In genomic region chr6:111087871-111088667, GRCh38 we compare ENCODE assay signal across 8 cellular contexts. TPM values are rescaled to one million over a fixed set of nuclear protein-coding genes. Genes with fewer than 3 reads are reported as not detected.
A peak's percentile ranks its signal among the peaks of the same experiment; 100 is the strongest.
DNase-seq lines count a peak whose midpoint lies in the region; ATAC-seq and TF ChIP-seq lines count a peak whose summit lies in the region.

No MANE protein-coding gene starts in this region.

- no peak for TF ChIP-seq CTCF in HFFc6 (IDR thresholded peaks at IDR 0.05)
- no peak for TF ChIP-seq CTCF in OCI-LY3 (IDR thresholded peaks at IDR 0.05; ENCODE audit: low read depth, low read length)

- H3K27me3 ChIP-seq in OCI-LY3 (ENCODE audit: low read depth, low read length) (no peaks in the 10 kb centered on the region), rectal smooth muscle tissue (ENCODE audit: control insufficient read depth, insufficient read depth, low read length) (no peaks in the 10 kb centered on the region)

- H3K9ac ChIP-seq in OCI-LY3 (ENCODE audit: low read length) (peak overlapping the region; percentile 58), rectal smooth muscle tissue (ENCODE audit: low read length) (no peak overlapping the region)

- H3K4me3 ChIP-seq in OCI-LY3 (ENCODE audit: low read length) (peak overlapping the region; percentile 92), rectal smooth muscle tissue (ENCODE audit: low read length) (peak overlapping the region; percentile 67)

- H3K27ac ChIP-seq in OCI-LY3 (ENCODE audit: low read length) (no peak overlapping the region), rectal smooth muscle tissue (ENCODE audit: low read depth, low read length) (no peak overlapping the region)

- peaks cover 47% of the 10 kb centered on the region for H3K27me3 Mint-ChIP-seq in HFFc6 (ENCODE audit: insufficient read depth)
- H3K27me3 Mint-ChIP-seq in activated T-cell treated with anti-CD3 and anti-CD28 coated beads, Interleukin-2, amount 50 U/mL, for 4 hours (ENCODE audit: low read depth), result peaks cover 11% of the 10 kb centered on the region

- H4K20me1 ChIP-seq in OCI-LY3 (ENCODE audit: insufficient read depth, low read length), result no peaks in the 10 kb centered on the region

- H2AFZ ChIP-seq in OCI-LY3 (ENCODE audit: low read depth, low read length), result peak overlapping the region; percentile 78

- no peak overlapping the region for H3K27ac Mint-ChIP-seq in HFFc6

- peak overlapping the region; percentile 87 for H3K4me2 ChIP-seq in OCI-LY3 (ENCODE audit: low read length)

- peak; percentile 8 for DNase-seq in GM03348 (ENCODE audit: low spot score)
- no peak for DNase-seq in HFFc6
- DNase-seq in activated T-cell treated with anti-CD3 and anti-CD28 coated beads, Interleukin-2, amount 50 U/mL, for 4 hours, result peak; percentile 52
- DNase-seq in germinal center (ENCODE audit: low spot score), result peak; percentile 23
- DNase-seq in DMS114 treated with DMSO at 0.1 percent for 48 hours (lab: John Stamatoyannopoulos, UW; ENCODE audit: unreplicated experiment), result no peak

- H3K4me3 Mint-ChIP-seq in HFFc6, result peak overlapping the region; percentile 52
- peak overlapping the region; percentile 83 for H3K4me3 Mint-ChIP-seq in activated T-cell treated with anti-CD3 and anti-CD28 coated beads, Interleukin-2, amount 50 U/mL, for 4 hours

- H3K9me3 Mint-ChIP-seq in HFFc6, result no peaks in the 10 kb centered on the region
- H3K9me3 Mint-ChIP-seq in activated T-cell treated with anti-CD3 and anti-CD28 coated beads, Interleukin-2, amount 50 U/mL, for 4 hours, result no peaks in the 10 kb centered on the region

- H3K79me2 ChIP-seq in OCI-LY3 (ENCODE audit: low read length), result no peaks in the 10 kb centered on the region

- H3K4me1 ChIP-seq in OCI-LY3 (ENCODE audit: low read length), result peaks cover 11% of the 10 kb centered on the region
- H3K4me1 ChIP-seq in rectal smooth muscle tissue (ENCODE audit: control insufficient read depth, insufficient read depth, low read length), result no peaks in the 10 kb centered on the region

- H3K9me3 ChIP-seq in OCI-LY3 (ENCODE audit: insufficient read depth, low read length), result no peaks in the 10 kb centered on the region

- H3K36me3 Mint-ChIP-seq in HFFc6 (ENCODE audit: low read depth), result no peaks in the 10 kb centered on the region
- no peaks in the 10 kb centered on the region for H3K36me3 Mint-ChIP-seq in activated T-cell treated with anti-CD3 and anti-CD28 coated beads, Interleukin-2, amount 50 U/mL, for 4 hours (ENCODE audit: insufficient read depth)

- H3K4me1 Mint-ChIP-seq in HFFc6 (ENCODE audit: low read depth), result peaks cover 14% of the 10 kb centered on the region
- peaks cover 30% of the 10 kb centered on the region for H3K4me1 Mint-ChIP-seq in activated T-cell treated with anti-CD3 and anti-CD28 coated beads, Interleukin-2, amount 50 U/mL, for 4 hours (ENCODE audit: low read depth)

- ATAC-seq in activated T-cell treated with anti-CD3 and anti-CD28 coated beads, Interleukin-2, amount 50 U/mL, for 4 hours, result peak; percentile 56 to 58
- ATAC-seq in HG03196 (IDR thresholded peaks at IDR 0.05; ENCODE audit: unreplicated experiment), result no peak

- H3K36me3 ChIP-seq in OCI-LY3 (replicated peaks; ENCODE audit: low read depth, low read length) (no peaks in the 10 kb centered on the region), rectal smooth muscle tissue (ENCODE audit: control insufficient read depth, insufficient read depth, low read length) (no peaks in the 10 kb centered on the region)

RNA-seq across cellular contexts. Expression of gene SLC16A10, which starts 0.8 kb away (rescaled TPM):
- total RNA-seq in HFFc6 (2021; fragmentation: NEBNext Ultra II Directional; extraction: Animal tissue kit (Norgen Biotek cat#: 25700)), result not detected
- total RNA-seq in activated T-cell treated with anti-CD3 and anti-CD28 coated beads, Interleukin-2, amount 50 U/mL, for 4 hours, result 1 to 10 TPM; 4.1 to 6.0 (median 5.8) TPM

Comparison
In these comparisons a context has a peak if more than half of its experiments do, and no peak if none do; other contexts are left out.
1. DNase-seq: peak in GM03348 (single experiment), activated T-cell treated with anti-CD3 and anti-CD28 coated beads, Interleukin-2, amount 50 U/mL, for 4 hours (single experiment) and germinal center (single experiment); none in HFFc6 (single experiment) and DMS114 treated with DMSO at 0.1 percent for 48 hours (single experiment).
2. RNA of gene SLC16A10, which starts 0.8 kb away (total RNA-seq): 4.1 to 6.0 TPM in activated T-cell treated with anti-CD3 and anti-CD28 coated beads, Interleukin-2, amount 50 U/mL, for 4 hours; not detected in HFFc6; every median in the first group is over 4 times any median in the second.